Comparison of ENCODE assay signal across 9 cellular contexts in genomic region chr6:52826513-52826912, GRCh38. TPM values are rescaled to one million over a fixed set of nuclear protein-coding genes. Genes with fewer than 3 reads are reported as not detected.
"Had no signal": no experiment of that assay in that cellular context is flagged by ENCODE, and none has a peak within 500 bp of the region (broad histone marks: within the 10 kb centered on the region; RNA-seq: fewer than 3 reads in every experiment).

No MANE protein-coding gene starts in this region.

- H3K4me1 Mint-ChIP-seq: GM23338, H9 had no signal

- H3K4me3 ChIP-seq: GM23338, K562 had no signal

- DNase-seq: H9, HCEC 1CT, IMR-90 had no signal

- H3K4me3 Mint-ChIP-seq: GM23338, H9 had no signal

- H3K27ac ChIP-seq: HL-60 had no signal

- H3K27ac Mint-ChIP-seq: GM23338, H9 had no signal

- FAIRE-seq: H54, K562 had no signal

RNA-seq across cellular contexts. Expression of gene GSTA5, which starts 14.1 kb away (rescaled TPM):
- total RNA-seq: GM23338, H1, H9, HT1080, IMR-90, K562 had no signal
- polyA plus RNA-seq: GM23338, H1, IMR-90, K562 had no signal

RNA-seq across cellular contexts. Expression of gene GSTA1, which starts 22.9 kb away (rescaled TPM):
- total RNA-seq: GM23338, H1, H9, HT1080 had no signal
- polyA plus RNA-seq: GM23338, K562 had no signal
